ENCODE assay signal across 9 cellular contexts in the genomic region with DNA sequence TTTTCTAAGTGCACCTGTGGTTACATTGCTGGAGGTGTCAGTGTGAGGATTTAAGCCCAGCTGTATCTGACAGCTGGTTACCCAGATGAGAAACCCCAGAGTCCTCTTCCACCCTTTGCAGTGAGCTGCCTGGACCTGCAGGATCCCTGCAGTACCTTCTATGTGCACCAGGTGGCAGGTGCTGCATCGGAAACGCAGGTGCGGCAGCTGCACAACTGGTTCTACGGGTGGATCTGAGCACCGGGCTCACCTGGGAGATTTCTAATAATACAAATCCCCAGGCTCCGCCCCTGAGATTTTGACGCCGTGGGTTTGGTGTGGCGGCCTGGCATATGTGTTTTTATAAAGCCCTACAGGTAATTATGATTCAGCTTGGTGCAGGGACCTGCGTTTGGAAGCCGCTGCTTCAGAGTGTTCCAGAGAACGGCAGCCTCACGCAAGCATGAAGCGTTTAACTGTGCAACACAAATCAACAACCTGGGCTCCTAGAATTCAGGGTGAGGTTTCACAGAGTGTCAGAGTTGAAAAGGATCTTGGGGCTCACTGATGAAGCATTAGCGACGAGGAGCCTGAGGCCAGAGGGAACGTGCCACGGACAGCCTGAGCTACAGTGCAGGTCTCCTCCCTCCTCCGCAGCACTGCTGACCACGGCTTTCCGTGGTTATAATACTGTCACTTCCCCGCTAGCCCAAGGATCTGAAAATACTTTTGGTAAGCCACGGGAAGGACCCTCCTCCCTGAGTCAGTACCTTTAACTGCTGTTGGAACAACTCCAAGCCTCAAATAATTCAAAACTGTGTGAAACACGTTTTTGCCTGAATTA.
DNase-seq lines count a peak whose midpoint lies in the region; ATAC-seq and TF ChIP-seq lines count a peak whose summit lies in the region.
"Had no signal": no experiment of that assay in that cellular context is flagged by ENCODE, and none has a peak within 500 bp of the region (broad histone marks: within the 10 kb centered on the region; RNA-seq: fewer than 3 reads in every experiment).

No MANE protein-coding gene starts in this region.

- no peaks in the 10 kb centered on the region for H3K36me3 ChIP-seq in thyroid gland

- intact Hi-C loops in thyroid gland (cut with DNase I), result no loop called here

- DNase-seq in CMK (ENCODE audit: low read depth) (peak; percentile 18), NCI-H774 (lab: John Stamatoyannopoulos, UW) (peak; percentile 92), epithelial cell of proximal tubule (ENCODE audit: low read depth) (no peak), neural crest cell (ENCODE audit: low read depth, low spot score) (peak; percentile 60), thyroid gland (peak; percentile 85 to 88)
- peak; percentile 31 to 33 for DNase-seq in activated CD8-positive, alpha-beta memory T cell treated with anti-CD3 and anti-CD28 coated beads for 4 hours (ENCODE audit: low read depth in 2 of 2)

- no peak overlapping the region for H3K27ac ChIP-seq in thyroid gland
- H3K27ac ChIP-seq: SK-N-MC had no signal

- peak; percentile 91 for TF ChIP-seq CTCF in epithelial cell of proximal tubule (conservative IDR thresholded peaks at IDR 0.05; ENCODE audit: low read depth, low read length)
- TF ChIP-seq CTCF in neural crest cell (conservative IDR thresholded peaks at IDR 0.05), result peak; percentile 87
- TF ChIP-seq CTCF in thyroid gland (IDR thresholded peaks at IDR 0.05), result peak; percentile 69 to 92 (median 82)

- TF ChIP-seq POLR2A in thyroid gland (IDR thresholded peaks at IDR 0.05), result no peak

- H3K4me3 ChIP-seq in epithelial cell of proximal tubule (ENCODE audit: low read depth, low read length) (peak overlapping the region; percentile 48), thyroid gland (replicated peaks in 1 of 3) (no peak overlapping the region)
- H3K4me3 ChIP-seq: SK-N-MC had no signal

- no peaks in the 10 kb centered on the region for H3K9me3 Mint-ChIP-seq in neural crest cell

- H3K4me1 ChIP-seq in thyroid gland, result no peaks in the 10 kb centered on the region

- H3K27me3 Mint-ChIP-seq in neural crest cell (ENCODE audit: low read depth), result peaks cover 73% of the 10 kb centered on the region

- no peaks in the 10 kb centered on the region for H3K9me3 ChIP-seq in thyroid gland

- ATAC-seq in GM19438 (IDR thresholded peaks at IDR 0.05; ENCODE audit: low read depth, unreplicated experiment) (peak; percentile 95), HG03558 (IDR thresholded peaks at IDR 0.05; ENCODE audit: extremely low read depth, unreplicated experiment) (peak; percentile 95)

- 37 to 38% methylated on average over 23 to 24 of the region's 24 CpGs for WGBS in thyroid gland, 2 donors

- no peaks in the 10 kb centered on the region for H3K27me3 ChIP-seq in thyroid gland

- no peaks in the 10 kb centered on the region for H3K4me1 Mint-ChIP-seq in neural crest cell

- H3K27ac Mint-ChIP-seq in neural crest cell (ENCODE audit: unreplicated experiment), result no peak overlapping the region

- H3K4me3 Mint-ChIP-seq in neural crest cell, result no peak overlapping the region

- H3K36me3 Mint-ChIP-seq in neural crest cell (ENCODE audit: low read depth), result no peaks in the 10 kb centered on the region
